In genomic region chr11:103659743-103660142, GRCh38 we compare ENCODE assay signal across 12 cellular contexts.
"Had no signal": no experiment of that assay in that cellular context is flagged by ENCODE, and none has a peak within 500 bp of the region (broad histone marks: within the 10 kb centered on the region; RNA-seq: fewer than 3 reads in every experiment).

No MANE protein-coding gene starts in this region.

- H3K36me3 ChIP-seq: tibial artery, uterus had no signal

- H3K4me3 ChIP-seq: body of pancreas, mucosa of descending colon, smooth muscle cell, tibial artery, uterus had no signal

- ATAC-seq: body of pancreas; effector memory CD8-positive, alpha-beta T cell; mucosa of descending colon; naive thymus-derived CD8-positive, alpha-beta T cell had no signal

- H3K4me1 ChIP-seq: tibial artery, uterus had no signal

- H3K27ac ChIP-seq: body of pancreas, tibial artery, uterus had no signal

- DNase-seq: activated CD4-positive, alpha-beta T cell treated with anti-CD3 and anti-CD28 coated beads, Interleukin-2, amount 10 ng/mL, durations not matched to agents 7 days and 5 days; activated CD4-positive, CD25-positive, alpha-beta regulatory T cell; activated T-cell treated with anti-CD3 and anti-CD28 coated beads for 4 hours; body of pancreas; effector memory CD8-positive, alpha-beta T cell; mucosa of descending colon; naive thymus-derived CD8-positive, alpha-beta T cell; occipital lobe; right cardiac atrium; tibial artery; uterus had no signal

- H3K9me3 ChIP-seq: body of pancreas, mucosa of descending colon, tibial artery, uterus had no signal

- H3K4me2 ChIP-seq: smooth muscle cell had no signal

- H3K27me3 ChIP-seq: body of pancreas, tibial artery, uterus had no signal
